In the genomic region with DNA sequence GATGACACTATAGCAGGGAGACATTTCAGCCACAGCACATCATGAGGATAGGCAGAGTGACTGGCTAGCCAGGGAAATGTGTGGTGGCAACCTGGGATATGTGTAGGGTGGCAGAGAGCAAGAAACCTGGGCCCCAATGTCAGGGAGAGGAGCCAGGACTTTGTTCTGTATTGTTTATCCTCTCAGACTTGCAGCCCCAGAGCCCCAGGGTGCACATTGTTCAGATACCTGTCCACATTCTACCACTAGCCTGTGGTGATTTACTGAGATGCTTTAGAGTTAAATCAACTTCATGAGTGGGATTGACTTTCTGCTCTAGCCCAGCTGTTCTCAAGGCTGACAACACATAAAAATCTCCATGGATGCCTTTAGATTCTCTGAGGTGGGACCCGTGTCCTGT, we compare ENCODE assay signal across 26 cellular contexts.
"Had no signal": no experiment of that assay in that cellular context is flagged by ENCODE, and none has a peak within 500 bp of the region (broad histone marks: within the 10 kb centered on the region; RNA-seq: fewer than 3 reads in every experiment).

No MANE protein-coding gene starts in this region.

- H3K27me3 ChIP-seq: body of pancreas, breast epithelium had no signal

- H3K4me1 ChIP-seq: breast epithelium, SJCRH30 had no signal

- H3K9me3 ChIP-seq: body of pancreas, breast epithelium, SJCRH30 had no signal

- H3K36me3 ChIP-seq: breast epithelium, SJCRH30, WERI-Rb-1 had no signal

- H3K4me3 ChIP-seq: body of pancreas, breast epithelium, SJCRH30, SK-N-MC had no signal

- H3K27ac ChIP-seq: body of pancreas, breast epithelium, SJCRH30, SK-N-MC, WERI-Rb-1 had no signal

- DNase-seq: activated CD4-positive, alpha-beta memory T cell treated with anti-CD3 and anti-CD28 coated beads, Interleukin-2, amount 10 ng/mL, durations not matched to agents 7 days and 5 days; activated CD4-positive, alpha-beta T cell treated with anti-CD3 and anti-CD28 coated beads for 1 hour; activated CD4-positive, alpha-beta T cell treated with anti-CD3 and anti-CD28 coated beads for 48 hours; activated CD4-positive, CD25-positive, alpha-beta regulatory T cell; activated CD8-positive, alpha-beta memory T cell treated with anti-CD3 and anti-CD28 coated beads for 24 hours; activated CD8-positive, alpha-beta memory T cell treated with anti-CD3 and anti-CD28 coated beads, Interleukin-2, amount 10 ng/mL, durations not matched to agents 7 days and 5 days; activated CD8-positive, alpha-beta memory T cell treated with anti-CD3 and anti-CD28 coated beads, Interleukin-2, amount 50 U/mL, for 48 hours; activated gamma-delta T cell; activated naive CD4-positive, alpha-beta T cell treated with Interleukin-2 at 50 U/mL for 16 hours; activated naive CD8-positive, alpha-beta T cell treated with anti-CD3 and anti-CD28 coated beads, Interleukin-2, amount 10 ng/mL, durations not matched to agents 7 days and 5 days; activated T-cell treated with anti-CD3 and anti-CD28 coated beads, Interleukin-2, amount 50 U/mL, for 48 hours; body of pancreas; NCI-H1105; NCI-H1417 treated with DMSO at 0.1 percent for 48 hours; NCI-H187 treated with DMSO at 0.1 percent for 48 hours; NCI-H2081; NCI-H2171 treated with DMSO at 0.1 percent for 48 hours; NCI-H226; NCI-H446 treated with DMSO at 0.1 percent for 48 hours; NCI-H524; SHP77; SJCRH30; T1000; WERI-Rb-1 had no signal
